ENCODE assay signal across 8 cellular contexts in genomic region chr3:52771334-52771681, GRCh38. TPM values are rescaled to one million over a fixed set of nuclear protein-coding genes. Genes with fewer than 3 reads are reported as not detected.
DNase-seq lines count a peak whose midpoint lies in the region; TF ChIP-seq lines count a peak whose summit lies in the region.

No MANE protein-coding gene starts in this region.

- peak overlapping the region; percentile 96 for H3K27ac Mint-ChIP-seq in activated naive CD8-positive, alpha-beta T cell

- POLR2A ChIA-PET in A673 (lab: Charles Lee; ENCODE audit: low non-redundant PET) (no interaction called here), GM10248 (lab: Yijun Ruan, JAX) (no interaction called here)

- H3K4me3 Mint-ChIP-seq in activated naive CD8-positive, alpha-beta T cell: peak overlapping the region; percentile 98

- H3K4me3 ChIP-seq in A673 (ENCODE audit: low read depth, low read length, poor library complexity, severe bottlenecking) (peak overlapping the region; percentile 70), HFF-Myc (replicated peaks; ENCODE audit: low read depth, low read length) (peak overlapping the region; percentile 67)

- no peaks in the 10 kb centered on the region for H3K27me3 ChIP-seq in A673 (replicated peaks; ENCODE audit: insufficient read depth, low read depth, low read length, poor library complexity)

- peaks cover 20% of the 10 kb centered on the region for H3K4me1 Mint-ChIP-seq in activated naive CD8-positive, alpha-beta T cell (ENCODE audit: low read depth)

- H3K36me3 ChIP-seq in A673 (ENCODE audit: insufficient read depth, low read length, poor library complexity, severe bottlenecking): no peaks in the 10 kb centered on the region

- no peaks in the 10 kb centered on the region for H3K4me1 ChIP-seq in A673 (ENCODE audit: insufficient read depth, low read length, poor library complexity, severe bottlenecking)

- CTCF ChIA-PET in A673 (lab: Charles Lee) (no interaction called here), GM10248 (lab: Yijun Ruan, JAX) (interaction anchor here (1.5 kb wide), 1 partner anchor 8 kb away, joined by 6 read pairs; no protein-coding TSS in a partner anchor)

- TSS peak; percentile 99 for BruUV-seq in A673 (replicated peaks; lab: Mats Ljungman, UMichigan)

- no peaks in the 10 kb centered on the region for H3K27me3 Mint-ChIP-seq in activated naive CD8-positive, alpha-beta T cell

- no peaks in the 10 kb centered on the region for H3K9me3 ChIP-seq in A673 (ENCODE audit: low read depth, low read length, poor library complexity, severe bottlenecking)

- intact Hi-C loops in A673 (cut with micrococcal nuclease; ENCODE audit: unreplicated experiment): no loop called here

- TF ChIP-seq CTCF in A673 (conservative IDR thresholded peaks at IDR 0.05; ENCODE audit: low read depth, low read length) (no peak), HFF-Myc (IDR thresholded peaks at IDR 0.05; ENCODE audit: low read depth, low read length, missing control alignments) (no peak), GM10248 (IDR thresholded peaks at IDR 0.05; ENCODE audit: control extremely low read depth, extremely low read depth, low read depth, missing control alignments) (no peak)

- H3K27ac ChIP-seq in A673 (ENCODE audit: low read depth, low read length, poor library complexity, severe bottlenecking) (peak overlapping the region; percentile 71), temporal lobe (ENCODE audit: low read depth, low read length) (peak overlapping the region; percentile 60)

- no peaks in the 10 kb centered on the region for H3K9me3 Mint-ChIP-seq in activated naive CD8-positive, alpha-beta T cell (ENCODE audit: low read depth)

- in situ Hi-C loops in KBM-7 (cut with MboI; ENCODE audit: low pct_unique_long_range_greater_than_20kb, low sequenced_read_pairs): no loop called here

- H3K36me3 Mint-ChIP-seq in activated naive CD8-positive, alpha-beta T cell: no peaks in the 10 kb centered on the region

- DNase-seq in A673 (ENCODE audit: low spot score): no peak
- DNase-seq in HFF-Myc (ENCODE audit: extremely low read depth, low read depth): no peak
- peak; percentile 15 for DNase-seq in iPS-NIHi7 (ENCODE audit: extremely low spot score)
- DNase-seq in GM10248 (ENCODE audit: extremely low spot score): no peak
- DNase-seq in KBM-7: no peak
- DNase-seq in stimulated activated CD4-positive, alpha-beta T cell treated with anti-CD3 and anti-CD28 coated beads, Interleukin-2, amount 100 ng/mL, for 24 hours: no peak

RNA-seq across cellular contexts. Expression of gene NEK4, which starts 0.6 kb away (rescaled TPM):
- total RNA-seq in A673 (2021) (22.0 and 24.9 TPM in 2 replicates), temporal lobe (36.6 TPM)

RNA-seq across cellular contexts. Expression of gene ITIH1, which starts 6.1 kb away (rescaled TPM):
- not detected in 2 replicates for total RNA-seq in A673 (2021)
- not detected for total RNA-seq in temporal lobe

RNA-seq across cellular contexts. Expression of gene ITIH3, which starts 23.3 kb away (rescaled TPM):
- total RNA-seq in A673 (2021) (not detected in 2 replicates), temporal lobe (not detected)

RNA-seq across cellular contexts. Expression of gene ITIH4, which starts 59.2 kb away (rescaled TPM):
- total RNA-seq in A673 (2021) (1.7 and 3.4 TPM in 2 replicates), temporal lobe (2.2 TPM)
